Comparison of ENCODE assay signal across 20 cellular contexts in the genomic region with DNA sequence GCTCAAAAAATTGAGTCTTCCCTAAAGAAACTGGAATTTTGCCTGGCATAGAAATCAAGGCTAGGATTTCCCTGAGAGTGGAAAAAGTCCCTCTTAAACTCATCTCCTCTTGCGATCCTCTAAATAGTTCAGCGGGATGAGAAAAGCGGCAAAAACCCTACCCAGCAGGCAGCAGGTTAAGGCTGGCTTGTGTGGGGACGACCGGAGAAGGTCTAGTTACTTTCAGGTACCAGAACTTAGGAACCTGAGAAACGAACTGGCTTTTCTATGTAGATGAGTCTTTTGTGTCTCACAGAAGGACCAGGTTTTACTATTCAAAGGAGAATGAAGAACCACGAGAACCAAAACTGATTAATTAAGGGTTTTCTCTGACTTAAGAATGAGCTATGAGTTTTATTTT.
DNase-seq lines count a peak whose midpoint lies in the region; ATAC-seq, FAIRE-seq and TF ChIP-seq lines count a peak whose summit lies in the region.
"Had no signal": no experiment of that assay in that cellular context is flagged by ENCODE, and none has a peak within 500 bp of the region (broad histone marks: within the 10 kb centered on the region; RNA-seq: fewer than 3 reads in every experiment).

No MANE protein-coding gene starts in this region.

- H3K36me3 ChIP-seq in hepatocyte (replicated peaks; ENCODE audit: insufficient read depth, low read depth) (no peaks in the 10 kb centered on the region), muscle layer of duodenum (ENCODE audit: control insufficient read depth in 1 of 2, insufficient read depth in 2 of 2, low read length in 2 of 2) (no peaks in the 10 kb centered on the region), smooth muscle cell (ENCODE audit: low read depth) (no peaks in the 10 kb centered on the region), kidney (ENCODE audit: control insufficient read depth in 1 of 2, insufficient read depth in 2 of 2, low read length in 2 of 2) (no peaks in the 10 kb centered on the region)
- H3K36me3 ChIP-seq: BE2C, SJSA1 had no signal

- H3K27me3 Mint-ChIP-seq in WTC11 (ENCODE audit: low read depth), result peaks cover 94% of the 10 kb centered on the region

- H3K27ac ChIP-seq in hepatocyte (peak overlapping the region; percentile 77), muscle layer of duodenum (ENCODE audit: low read length) (peak overlapping the region; percentile 20), smooth muscle cell (ENCODE audit: low read depth) (no peak overlapping the region), kidney (ENCODE audit: low read depth in 2 of 2, low read length in 2 of 2) (no peak overlapping the region)
- H3K27ac ChIP-seq: KMS-11, SJSA1 had no signal

- DNase-seq in WTC11 (ENCODE audit: low spot score) (peak; percentile 26), hepatocyte (ENCODE audit: low spot score) (no peak), smooth muscle cell (lab: John Stamatoyannopoulos, UW; ENCODE audit: unreplicated experiment) (no peak), NCI-H748 (lab: John Stamatoyannopoulos, UW; ENCODE audit: unreplicated experiment) (no peak), NCI-H446 (lab: John Stamatoyannopoulos, UW) (no peak), kidney (no peak)
- DNase-seq: BE2C, DMS79 treated with DMSO at 0.1 percent for 48 hours, IMR-90, NCI-H1105, NCI-H2029, NCI-H2171, NCI-H345, NCI-H524 treated with DMSO at 0.1 percent for 48 hours had no signal

- H3K27me3 ChIP-seq in hepatocyte (no peaks in the 10 kb centered on the region), muscle layer of duodenum (ENCODE audit: low read depth, low read length) (no peaks in the 10 kb centered on the region), smooth muscle cell (ENCODE audit: low read depth) (no peaks in the 10 kb centered on the region)
- H3K27me3 ChIP-seq: BE2C, SJSA1 had no signal

- no peaks in the 10 kb centered on the region for H3K9me3 Mint-ChIP-seq in WTC11

- H3K4me1 Mint-ChIP-seq in WTC11, result peaks cover 39% of the 10 kb centered on the region

- CTCF ChIA-PET in WTC11 (lab: Charles Lee), result interaction anchor here (1.4 kb wide), 1 partner anchor 39 kb away, joined by 4 read pairs; no protein-coding TSS in a partner anchor

- H3K4me1 ChIP-seq in hepatocyte (ENCODE audit: insufficient read depth), result peaks cover 18% of the 10 kb centered on the region
- no peaks in the 10 kb centered on the region for H3K4me1 ChIP-seq in muscle layer of duodenum (ENCODE audit: control insufficient read depth in 1 of 2, insufficient read depth in 2 of 2, low read length in 2 of 2)
- peaks cover 14% of the 10 kb centered on the region for H3K4me1 ChIP-seq in smooth muscle cell (ENCODE audit: low read depth)
- H3K4me1 ChIP-seq in kidney (ENCODE audit: control insufficient read depth in 1 of 2, insufficient read depth in 1 of 2, low read depth in 1 of 2, low read length in 2 of 2), result no peaks in the 10 kb centered on the region
- H3K4me1 ChIP-seq: BE2C, SJSA1 had no signal

- H3K4me3 Mint-ChIP-seq in WTC11, result no peak overlapping the region

- intact Hi-C loops in kidney (cut with DNase I), result no loop called here

- H2AFZ ChIP-seq in hepatocyte (peak overlapping the region; percentile 49), smooth muscle cell (ENCODE audit: low read depth) (peak overlapping the region; percentile 11)

- H3K4me3 ChIP-seq in hepatocyte (no peak overlapping the region), muscle layer of duodenum (ENCODE audit: low read depth in 1 of 2, low read length in 2 of 2) (no peak overlapping the region), smooth muscle cell (no peak overlapping the region), kidney (ENCODE audit: low read length in 2 of 2) (no peak overlapping the region)
- H3K4me3 ChIP-seq: SJSA1 had no signal

- POLR2A ChIA-PET in WTC11 (lab: Charles Lee), result no interaction called here

- H3K9me3 ChIP-seq in hepatocyte (ENCODE audit: low read depth) (no peaks in the 10 kb centered on the region), muscle layer of duodenum (ENCODE audit: control insufficient read depth in 1 of 2, low read length in 2 of 2) (no peaks in the 10 kb centered on the region), smooth muscle cell (replicated peaks; ENCODE audit: low read depth) (no peaks in the 10 kb centered on the region), kidney (ENCODE audit: control insufficient read depth in 1 of 2, low read length in 2 of 2) (no peaks in the 10 kb centered on the region)
- H3K9me3 ChIP-seq: BE2C, SJSA1 had no signal

- WGBS in hepatocyte (ENCODE audit: low lambda C conversion rate, missing lambda C conversion rate), result 61% methylated on average over 7 of the region's 7 CpGs
- WGBS in smooth muscle cell (ENCODE audit: low lambda C conversion rate), result 51% methylated on average over 7 of the region's 7 CpGs

- FAIRE-seq in kidney (lab: Jason Lieb, UNC), result no peak

- H3K36me3 Mint-ChIP-seq in WTC11, result no peaks in the 10 kb centered on the region

- no peak overlapping the region for H3K27ac Mint-ChIP-seq in WTC11

- no peaks in the 10 kb centered on the region for H4K20me1 ChIP-seq in hepatocyte (ENCODE audit: insufficient read depth, poor library complexity, severe bottlenecking)
- no peaks in the 10 kb centered on the region for H4K20me1 ChIP-seq in smooth muscle cell (ENCODE audit: low read depth)

- H3K9ac ChIP-seq in smooth muscle cell (ENCODE audit: low read depth), result no peak overlapping the region
- H3K9ac ChIP-seq in kidney (ENCODE audit: low read length in 2 of 2), result no peak overlapping the region
- H3K9ac ChIP-seq: KMS-11 had no signal

- H3K79me2 ChIP-seq in hepatocyte, result no peaks in the 10 kb centered on the region
- no peaks in the 10 kb centered on the region for H3K79me2 ChIP-seq in smooth muscle cell (ENCODE audit: low read depth)

- no peak for TF ChIP-seq CTCF in WTC11 (IDR thresholded peaks at IDR 0.05)
- no peak for TF ChIP-seq CTCF in hepatocyte (IDR thresholded peaks at IDR 0.05; ENCODE audit: poor library complexity)
- no peak for TF ChIP-seq CTCF in smooth muscle cell (IDR thresholded peaks at IDR 0.05; ENCODE audit: borderline replicate concordance, insufficient read depth, poor library complexity, severe bottlenecking)
- TF ChIP-seq CTCF in kidney (IDR thresholded peaks at IDR 0.05; ENCODE audit: borderline replicate concordance, extremely low read depth, insufficient read depth), result no peak

- H3F3A ChIP-seq in smooth muscle cell (ENCODE audit: low read depth), result no peaks in the 10 kb centered on the region

- H3K4me2 ChIP-seq in hepatocyte (peak overlapping the region; percentile 39), smooth muscle cell (peak overlapping the region; percentile 9)
- H3K4me2 ChIP-seq: KMS-11 had no signal

- no peaks in the 10 kb centered on the region for H3K9me2 ChIP-seq in hepatocyte (replicated peaks; ENCODE audit: insufficient read depth)

- ATAC-seq in WTC11 (peak; percentile 41), HG03045 (IDR thresholded peaks at IDR 0.05; ENCODE audit: unreplicated experiment) (no peak)
- ATAC-seq: HCT116, Right ventricle myocardium inferior had no signal

TF ChIP-seq in WTC11, 78 proteins besides CTCF, POLR2A, EP300 and RAD21 (continues in another document):
- no peak for TF ChIP-seq FOXP1 (CRISPR knock-in tag; IDR thresholded peaks at IDR 0.05; ENCODE audit: borderline replicate concordance)
- no peak for TF ChIP-seq ZBTB21 (CRISPR knock-in tag; IDR thresholded peaks at IDR 0.05; ENCODE audit: borderline replicate concordance)
- TF ChIP-seq, protein P1, sequence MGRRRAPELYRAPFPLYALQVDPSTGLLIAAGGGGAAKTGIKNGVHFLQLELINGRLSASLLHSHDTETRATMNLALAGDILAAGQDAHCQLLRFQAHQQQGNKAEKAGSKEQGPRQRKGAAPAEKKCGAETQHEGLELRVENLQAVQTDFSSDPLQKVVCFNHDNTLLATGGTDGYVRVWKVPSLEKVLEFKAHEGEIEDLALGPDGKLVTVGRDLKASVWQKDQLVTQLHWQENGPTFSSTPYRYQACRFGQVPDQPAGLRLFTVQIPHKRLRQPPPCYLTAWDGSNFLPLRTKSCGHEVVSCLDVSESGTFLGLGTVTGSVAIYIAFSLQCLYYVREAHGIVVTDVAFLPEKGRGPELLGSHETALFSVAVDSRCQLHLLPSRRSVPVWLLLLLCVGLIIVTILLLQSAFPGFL (CRISPR knock-in tag; IDR thresholded peaks at IDR 0.05; ENCODE audit: borderline replicate concordance), result no peak
- TF ChIP-seq, protein P2, sequence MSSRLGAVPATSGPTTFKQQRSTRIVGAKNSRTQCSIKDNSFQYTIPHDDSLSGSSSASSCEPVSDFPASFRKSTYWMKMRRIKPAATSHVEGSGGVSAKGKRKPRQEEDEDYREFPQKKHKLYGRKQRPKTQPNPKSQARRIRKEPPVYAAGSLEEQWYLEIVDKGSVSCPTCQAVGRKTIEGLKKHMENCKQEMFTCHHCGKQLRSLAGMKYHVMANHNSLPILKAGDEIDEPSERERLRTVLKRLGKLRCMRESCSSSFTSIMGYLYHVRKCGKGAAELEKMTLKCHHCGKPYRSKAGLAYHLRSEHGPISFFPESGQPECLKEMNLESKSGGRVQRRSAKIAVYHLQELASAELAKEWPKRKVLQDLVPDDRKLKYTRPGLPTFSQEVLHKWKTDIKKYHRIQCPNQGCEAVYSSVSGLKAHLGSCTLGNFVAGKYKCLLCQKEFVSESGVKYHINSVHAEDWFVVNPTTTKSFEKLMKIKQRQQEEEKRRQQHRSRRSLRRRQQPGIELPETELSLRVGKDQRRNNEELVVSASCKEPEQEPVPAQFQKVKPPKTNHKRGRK (CRISPR knock-in tag; IDR thresholded peaks at IDR 0.05; ENCODE audit: borderline replicate concordance), result no peak
- no peak for TF ChIP-seq FOXK1 (CRISPR knock-in tag; IDR thresholded peaks at IDR 0.05)
- no peak for TF ChIP-seq RORB (CRISPR knock-in tag; IDR thresholded peaks at IDR 0.05)
- TF ChIP-seq ESRRA (CRISPR knock-in tag; IDR thresholded peaks at IDR 0.05; ENCODE audit: borderline replicate concordance), result no peak

Comparison
In these comparisons a context has a peak if more than half of its experiments do, and no peak if none do; other contexts are left out.
1. H3K27ac ChIP-seq: peak in hepatocyte (single experiment) and muscle layer of duodenum (single experiment); none in smooth muscle cell (single experiment) and kidney (0 of 2).